In genomic region chr17:76952402-76952801, GRCh38 we compare ENCODE assay signal across 30 cellular contexts.
"Had no signal": no experiment of that assay in that cellular context is flagged by ENCODE, and none has a peak within 500 bp of the region (broad histone marks: within the 10 kb centered on the region; RNA-seq: fewer than 3 reads in every experiment).

No MANE protein-coding gene starts in this region.

- H3K4me1 ChIP-seq: ascending aorta, colonic mucosa had no signal

- H3K4me3 ChIP-seq: ascending aorta, breast epithelium, cardiac muscle cell, colonic mucosa, heart left ventricle had no signal

- FAIRE-seq: frontal cortex had no signal

- H3K27me3 Mint-ChIP-seq: activated CD4-positive, alpha-beta memory T cell treated with anti-CD3 and anti-CD28 coated beads, Interleukin-2, amount 10 ng/mL, durations not matched to agents 7 days and 5 days; activated naive CD8-positive, alpha-beta T cell treated with anti-CD3 and anti-CD28 coated beads, Interleukin-2, amount 10 ng/mL, durations not matched to agents 7 days and 5 days; activated T-cell treated with anti-CD3 and anti-CD28 coated beads, Interleukin-2, amount 50 U/mL, for 24 hours; brain had no signal

- H3K36me3 ChIP-seq: ascending aorta, breast epithelium, cardiac muscle cell, colonic mucosa, heart left ventricle had no signal

- H3K27ac ChIP-seq: ascending aorta, breast epithelium, cardiac muscle cell, colonic mucosa, heart left ventricle had no signal

- H3K36me3 Mint-ChIP-seq: activated naive CD4-positive, alpha-beta T cell treated with anti-CD3 and anti-CD28 coated beads, Interleukin-2, amount 10 ng/mL, durations not matched to agents 7 days and 5 days; activated naive CD4-positive, alpha-beta T cell treated with anti-CD3 and anti-CD28 coated beads, Interleukin-2, amount 50 U/mL, for 72 hours; activated naive CD8-positive, alpha-beta T cell treated with anti-CD3 and anti-CD28 coated beads, Interleukin-2, amount 10 ng/mL, durations not matched to agents 7 days and 5 days; brain; WTC11 had no signal

- H3K4me3 Mint-ChIP-seq: activated CD4-positive, alpha-beta memory T cell treated with anti-CD3 and anti-CD28 coated beads, Interleukin-2, amount 10 ng/mL, durations not matched to agents 7 days and 5 days; activated CD4-positive, alpha-beta T cell treated with anti-CD3 and anti-CD28 coated beads, Interleukin-2, amount 10 ng/mL, durations not matched to agents 7 days and 5 days; activated naive CD4-positive, alpha-beta T cell treated with anti-CD3 and anti-CD28 coated beads, Interleukin-2, amount 10 ng/mL, durations not matched to agents 7 days and 5 days; activated naive CD8-positive, alpha-beta T cell treated with anti-CD3 and anti-CD28 coated beads, Interleukin-2, amount 10 ng/mL, durations not matched to agents 7 days and 5 days; activated T-cell treated with anti-CD3 and anti-CD28 coated beads, Interleukin-2, amount 50 U/mL, for 24 hours; activated T-cell treated with anti-CD3 and anti-CD28 coated beads, Interleukin-2, amount 50 U/mL, for 72 hours; brain; endodermal cell; WTC11 had no signal

- H3K27ac Mint-ChIP-seq: activated CD4-positive, alpha-beta memory T cell treated with anti-CD3 and anti-CD28 coated beads, Interleukin-2, amount 10 ng/mL, durations not matched to agents 7 days and 5 days; activated CD4-positive, alpha-beta T cell treated with anti-CD3 and anti-CD28 coated beads, Interleukin-2, amount 10 ng/mL, durations not matched to agents 7 days and 5 days; activated naive CD4-positive, alpha-beta T cell treated with anti-CD3 and anti-CD28 coated beads, Interleukin-2, amount 10 ng/mL, durations not matched to agents 7 days and 5 days; activated naive CD4-positive, alpha-beta T cell treated with anti-CD3 and anti-CD28 coated beads, Interleukin-2, amount 50 U/mL, for 72 hours; activated naive CD8-positive, alpha-beta T cell treated with anti-CD3 and anti-CD28 coated beads, Interleukin-2, amount 10 ng/mL, durations not matched to agents 7 days and 5 days; activated T-cell treated with anti-CD3 and anti-CD28 coated beads, Interleukin-2, amount 50 U/mL, for 24 hours; activated T-cell treated with anti-CD3 and anti-CD28 coated beads, Interleukin-2, amount 50 U/mL, for 72 hours; endodermal cell; WTC11 had no signal

- DNase-seq: activated CD4-positive, alpha-beta memory T cell treated with anti-CD3 and anti-CD28 coated beads, Interleukin-2, amount 10 ng/mL, durations not matched to agents 7 days and 5 days; activated CD4-positive, alpha-beta T cell treated with anti-CD3 and anti-CD28 coated beads for 1 hour; activated CD4-positive, alpha-beta T cell treated with anti-CD3 and anti-CD28 coated beads for 4 hours; activated CD4-positive, alpha-beta T cell treated with anti-CD3 and anti-CD28 coated beads, Interleukin-2, amount 10 ng/mL, durations not matched to agents 7 days and 5 days; activated CD4-positive, alpha-beta T cell treated with anti-CD3 and anti-CD28 coated beads, Interleukin-2, amount 50 U/mL, for 4 hours; activated CD8-positive, alpha-beta memory T cell treated with anti-CD3 and anti-CD28 coated beads, Interleukin-2, amount 50 U/mL, for 48 hours; activated gamma-delta T cell; activated naive CD4-positive, alpha-beta T cell; activated naive CD4-positive, alpha-beta T cell treated with anti-CD3 and anti-CD28 coated beads, Interleukin-2, amount 10 ng/mL, durations not matched to agents 7 days and 5 days; activated naive CD8-positive, alpha-beta T cell treated with anti-CD3 and anti-CD28 coated beads, Interleukin-2, amount 10 ng/mL, durations not matched to agents 7 days and 5 days; activated T-cell treated with anti-CD3 and anti-CD28 coated beads for 4 hours; activated T-cell treated with anti-CD3 and anti-CD28 coated beads, Interleukin-2, amount 50 U/mL, for 24 hours; activated T-cell treated with anti-CD3 and anti-CD28 coated beads, Interleukin-2, amount 50 U/mL, for 72 hours; central memory CD4-positive, alpha-beta T cell; cerebellar nuclear complex; colonic mucosa; effector CD8-positive, alpha-beta T cell; endodermal cell; foreskin fibroblast; glutamatergic neuron; T-helper 2 cell had no signal

- H3K9me3 Mint-ChIP-seq: activated CD4-positive, alpha-beta memory T cell treated with anti-CD3 and anti-CD28 coated beads, Interleukin-2, amount 10 ng/mL, durations not matched to agents 7 days and 5 days; activated CD4-positive, alpha-beta T cell treated with anti-CD3 and anti-CD28 coated beads, Interleukin-2, amount 10 ng/mL, durations not matched to agents 7 days and 5 days; activated naive CD4-positive, alpha-beta T cell treated with anti-CD3 and anti-CD28 coated beads, Interleukin-2, amount 10 ng/mL, durations not matched to agents 7 days and 5 days; activated naive CD4-positive, alpha-beta T cell treated with anti-CD3 and anti-CD28 coated beads, Interleukin-2, amount 50 U/mL, for 72 hours; activated naive CD8-positive, alpha-beta T cell treated with anti-CD3 and anti-CD28 coated beads, Interleukin-2, amount 10 ng/mL, durations not matched to agents 7 days and 5 days; activated T-cell treated with anti-CD3 and anti-CD28 coated beads, Interleukin-2, amount 50 U/mL, for 24 hours; activated T-cell treated with anti-CD3 and anti-CD28 coated beads, Interleukin-2, amount 50 U/mL, for 72 hours; endodermal cell; WTC11 had no signal

- H3K9me3 ChIP-seq: ascending aorta, breast epithelium, colonic mucosa, heart left ventricle had no signal

- ATAC-seq: activated naive CD4-positive, alpha-beta T cell treated with anti-CD3 and anti-CD28 coated beads, Interleukin-2, amount 50 U/mL, for 72 hours; activated T-cell treated with anti-CD3 and anti-CD28 coated beads, Interleukin-2, amount 50 U/mL, for 72 hours; esophagus mucosa; heart left ventricle; WTC11 had no signal

- H3K4me1 Mint-ChIP-seq: activated CD4-positive, alpha-beta memory T cell treated with anti-CD3 and anti-CD28 coated beads, Interleukin-2, amount 10 ng/mL, durations not matched to agents 7 days and 5 days; activated CD4-positive, alpha-beta T cell treated with anti-CD3 and anti-CD28 coated beads, Interleukin-2, amount 10 ng/mL, durations not matched to agents 7 days and 5 days; activated naive CD4-positive, alpha-beta T cell treated with anti-CD3 and anti-CD28 coated beads, Interleukin-2, amount 10 ng/mL, durations not matched to agents 7 days and 5 days; activated naive CD8-positive, alpha-beta T cell treated with anti-CD3 and anti-CD28 coated beads, Interleukin-2, amount 10 ng/mL, durations not matched to agents 7 days and 5 days had no signal

- H3K27me3 ChIP-seq: ascending aorta, cardiac muscle cell, colonic mucosa had no signal
